ENCODE assay signal across 14 cellular contexts in the genomic region with DNA sequence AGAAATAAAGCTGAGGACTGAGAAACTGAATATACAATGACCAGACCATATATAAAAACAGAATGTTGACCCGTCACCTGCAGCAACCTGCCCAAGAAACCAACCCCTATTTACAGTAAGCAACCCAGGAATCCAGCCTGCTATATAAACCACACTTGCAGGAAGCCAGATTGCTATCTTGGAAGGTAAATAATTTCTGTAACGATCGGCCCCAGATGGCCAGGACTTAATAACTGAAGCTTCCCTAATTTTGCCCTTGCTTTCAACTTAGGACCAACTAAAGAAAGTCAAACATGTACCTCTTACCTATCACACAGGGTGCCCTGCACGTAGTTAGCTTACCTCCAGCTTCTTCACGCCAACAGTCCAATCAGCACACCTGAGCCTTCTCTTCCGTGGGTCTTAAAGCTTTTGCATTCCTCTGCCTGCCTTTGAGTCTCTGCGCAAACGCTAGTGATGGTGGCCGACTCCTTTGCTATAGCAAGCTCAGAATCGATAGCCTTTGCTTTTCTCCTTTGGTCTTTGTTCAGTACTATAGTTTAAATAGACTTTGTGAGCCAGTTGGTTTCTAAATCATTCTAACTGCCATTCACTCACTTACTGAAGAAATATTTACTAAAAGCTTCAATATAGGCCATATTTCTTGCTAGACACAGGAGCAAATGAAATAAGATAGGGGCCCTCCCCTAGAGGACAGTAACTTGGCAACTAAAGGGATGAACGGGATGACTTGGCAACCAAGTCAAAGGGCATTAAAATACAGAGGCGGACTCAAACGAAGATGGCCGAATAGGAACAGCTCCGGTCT. TPM values are rescaled to one million over a fixed set of nuclear protein-coding genes. Genes with fewer than 3 reads are reported as not detected.
A peak's percentile ranks its signal among the peaks of the same experiment; 100 is the strongest.
DNase-seq lines count a peak whose midpoint lies in the region; ATAC-seq and TF ChIP-seq lines count a peak whose summit lies in the region.
"Had no signal": no experiment of that assay in that cellular context is flagged by ENCODE, and none has a peak within 500 bp of the region (broad histone marks: within the 10 kb centered on the region; RNA-seq: fewer than 3 reads in every experiment).

No MANE protein-coding gene starts in this region.

- peak overlapping the region; percentile 38 for H3K4me3 Mint-ChIP-seq in activated CD8-positive, alpha-beta T cell treated with anti-CD3 and anti-CD28 coated beads, Interleukin-2, amount 10 ng/mL, durations not matched to agents 7 days and 5 days
- H3K4me3 Mint-ChIP-seq: dendritic cell treated with granulocyte-macrophage colony-stimulating factor and Interleukin-4, amounts not matched to agents 40 ng/mL and 50 ng/mL, for 4 days had no signal

- H3K36me3 ChIP-seq in mesenchymal stem cell (ENCODE audit: control insufficient read depth in 1 of 2, insufficient read depth in 2 of 2, low read depth in 1 of 2, low read length in 2 of 2) (peaks cover 3 to 10% of the 10 kb centered on the region in 2 experiments), spleen (peaks cover 0 to 23% (median 0%) of the 10 kb centered on the region in 6 donors)

- H2AK5ac ChIP-seq in mesenchymal stem cell (ENCODE audit: low read length, severe bottlenecking): no peak overlapping the region

- H2AFZ ChIP-seq in mesenchymal stem cell (ENCODE audit: low read depth, low read length): no peak overlapping the region

- H3K4me1 ChIP-seq in mesenchymal stem cell (ENCODE audit: control insufficient read depth, insufficient read depth, low read depth, low read length) (peaks cover 1% of the 10 kb centered on the region), spleen (no peaks in the 10 kb centered on the region)

- no peaks in the 10 kb centered on the region for H3K9me3 ChIP-seq in mesenchymal stem cell (ENCODE audit: control insufficient read depth, low read length)
- no peaks in the 10 kb centered on the region for H3K9me3 ChIP-seq in spleen

- 90% methylated on average over 14 of the region's 15 CpGs for WGBS in mesenchymal stem cell
- whole genome bisulfite sequencing in spleen, 5 donors: 90 to 94% (median 92%) methylated on average over 15 of the region's 15 CpGs

- H4K91ac ChIP-seq in mesenchymal stem cell (ENCODE audit: low read length): peak overlapping the region; percentile 50

- H2BK15ac ChIP-seq in mesenchymal stem cell (ENCODE audit: low read depth, poor library complexity, severe bottlenecking): no peak overlapping the region

- H3K79me1 ChIP-seq in mesenchymal stem cell (replicated peaks; ENCODE audit: low read length, poor library complexity, severe bottlenecking): peaks cover 2% of the 10 kb centered on the region

- H3K27ac Mint-ChIP-seq in activated CD8-positive, alpha-beta T cell treated with anti-CD3 and anti-CD28 coated beads, Interleukin-2, amount 10 ng/mL, durations not matched to agents 7 days and 5 days: peak overlapping the region; percentile 58
- H3K27ac Mint-ChIP-seq: dendritic cell treated with granulocyte-macrophage colony-stimulating factor and Interleukin-4, amounts not matched to agents 40 ng/mL and 50 ng/mL, for 4 days had no signal

- ATAC-seq in activated CD8-positive, alpha-beta T cell treated with anti-CD3 and anti-CD28 coated beads, Interleukin-2, amount 10 ng/mL, durations not matched to agents 7 days and 5 days: no peak
- no peak for ATAC-seq in GM18505 (IDR thresholded peaks at IDR 0.05; ENCODE audit: unreplicated experiment)
- no peak for ATAC-seq in HG03460 (IDR thresholded peaks at IDR 0.05; ENCODE audit: unreplicated experiment)
- ATAC-seq: PC-3 had no signal

- no peaks in the 10 kb centered on the region for H3K27me3 Mint-ChIP-seq in activated CD8-positive, alpha-beta T cell treated with anti-CD3 and anti-CD28 coated beads, Interleukin-2, amount 10 ng/mL, durations not matched to agents 7 days and 5 days (ENCODE audit: low read depth)
- H3K27me3 Mint-ChIP-seq: dendritic cell treated with granulocyte-macrophage colony-stimulating factor and Interleukin-4, amounts not matched to agents 40 ng/mL and 50 ng/mL, for 4 days had no signal

- peak; percentile 16 for DNase-seq in ACHN
- peak; percentile 5 for DNase-seq in DMS53 treated with DMSO at 0.1 percent for 48 hours (lab: John Stamatoyannopoulos, UW; ENCODE audit: unreplicated experiment)
- no peak for DNase-seq in activated CD8-positive, alpha-beta T cell treated with anti-CD3 and anti-CD28 coated beads, Interleukin-2, amount 10 ng/mL, durations not matched to agents 7 days and 5 days
- no peak for DNase-seq in mesenchymal stem cell
- DNase-seq in spleen: no peak
- no peak for DNase-seq in effector CD4-positive, alpha-beta T cell
- DNase-seq: activated gamma-delta T cell treated with Interleukin-2 at 50 U/mL for 16 hours; C1 segment of cervical spinal cord; NCI-H2029; PC-3; stimulated activated CD4-positive, alpha-beta T cell treated with anti-CD3 and anti-CD28 coated beads, Interleukin-15, amount 100 ng/mL, for 24 hours had no signal

- peaks cover 4% of the 10 kb centered on the region for H3K9me3 Mint-ChIP-seq in activated CD8-positive, alpha-beta T cell treated with anti-CD3 and anti-CD28 coated beads, Interleukin-2, amount 10 ng/mL, durations not matched to agents 7 days and 5 days (ENCODE audit: insufficient read depth)
- H3K9me3 Mint-ChIP-seq: dendritic cell treated with granulocyte-macrophage colony-stimulating factor and Interleukin-4, amounts not matched to agents 40 ng/mL and 50 ng/mL, for 4 days had no signal

- H3K18ac ChIP-seq in mesenchymal stem cell (ENCODE audit: low read depth in 1 of 2, low read length in 2 of 2): no peak overlapping the region

- H2BK120ac ChIP-seq in mesenchymal stem cell (ENCODE audit: low read depth, low read length): no peak overlapping the region

- intact Hi-C loops in spleen (cut with DNase I; ENCODE audit: low total_unique reads): no loop called here

- TF ChIP-seq POLR2A in spleen (IDR thresholded peaks at IDR 0.05) (no peak), GM18505 (IDR thresholded peaks at IDR 0.05; ENCODE audit: borderline replicate concordance, extremely low read depth, insufficient read depth, insufficient read length) (no peak)

- CTCF ChIA-PET in activated CD8-positive, alpha-beta T cell treated with anti-CD3 and anti-CD28 coated beads, Interleukin-2, amount 10 ng/mL, durations not matched to agents 7 days and 5 days (lab: Charles Lee): interaction anchor here (1.6 kb wide), 1 partner anchor 10 kb away, joined by 3 read pairs; no protein-coding TSS in a partner anchor

- no peak overlapping the region for H2BK5ac ChIP-seq in mesenchymal stem cell (ENCODE audit: low read depth, low read length, poor library complexity, severe bottlenecking)

- no peak overlapping the region for H2BK12ac ChIP-seq in mesenchymal stem cell (ENCODE audit: low read length in 2 of 2)

- H3K4me2 ChIP-seq in mesenchymal stem cell (ENCODE audit: low read length, poor library complexity, severe bottlenecking): no peak overlapping the region

- H3K9ac ChIP-seq in mesenchymal stem cell (ENCODE audit: low read length): no peak overlapping the region

- H3K4me3 ChIP-seq in mesenchymal stem cell (ENCODE audit: insufficient read depth in 1 of 2, low read depth in 1 of 2, low read length in 2 of 2): no peak overlapping the region
- no peak overlapping the region for H3K4me3 ChIP-seq in spleen

- H3K23ac ChIP-seq in mesenchymal stem cell (ENCODE audit: low read length in 2 of 2): no peak overlapping the region

- H3K14ac ChIP-seq in mesenchymal stem cell (ENCODE audit: low read length in 2 of 2): no peak overlapping the region

- peaks cover 35% of the 10 kb centered on the region for H3K36me3 Mint-ChIP-seq in activated CD8-positive, alpha-beta T cell treated with anti-CD3 and anti-CD28 coated beads, Interleukin-2, amount 10 ng/mL, durations not matched to agents 7 days and 5 days (ENCODE audit: low read depth)

- POLR2A ChIA-PET in activated CD8-positive, alpha-beta T cell treated with anti-CD3 and anti-CD28 coated beads, Interleukin-2, amount 10 ng/mL, durations not matched to agents 7 days and 5 days (lab: Charles Lee): no interaction called here

- H3K27ac ChIP-seq in mesenchymal stem cell (ENCODE audit: low read length, poor library complexity, severe bottlenecking): no peak overlapping the region
- H3K27ac ChIP-seq in spleen: no peak overlapping the region

- TF ChIP-seq CTCF in spleen (IDR thresholded peaks at IDR 0.05 in 8 of 11, conservative IDR thresholded peaks at IDR 0.05 in 3 of 11): no peak

- in situ Hi-C loops in ACHN (cut with HindIII; ENCODE audit: low pct_ligation_motif_present, low pct_unique_long_range_greater_than_20kb, low sequenced_read_pairs): no loop called here

- peak overlapping the region; percentile 84 for H4K8ac ChIP-seq in mesenchymal stem cell (ENCODE audit: low read length)

- H3K4ac ChIP-seq in mesenchymal stem cell (ENCODE audit: low read depth in 1 of 2, low read length in 2 of 2): peak overlapping the region in 1 of 2 experiments; percentile 61

- H3K27me3 ChIP-seq in mesenchymal stem cell (ENCODE audit: control insufficient read depth in 1 of 2, insufficient read depth in 1 of 2, low read length in 2 of 2): no peaks in the 10 kb centered on the region
- no peaks in the 10 kb centered on the region for H3K27me3 ChIP-seq in spleen (replicated peaks in 1 of 7)

- peaks cover 22% of the 10 kb centered on the region for H3K4me1 Mint-ChIP-seq in activated CD8-positive, alpha-beta T cell treated with anti-CD3 and anti-CD28 coated beads, Interleukin-2, amount 10 ng/mL, durations not matched to agents 7 days and 5 days (ENCODE audit: low read depth)

RNA-seq across cellular contexts. Expression of a gene that starts 31.3 kb away (rescaled TPM):
- 10 to 100 TPM; 44.5 to 44.8 TPM for total RNA-seq in activated CD8-positive, alpha-beta T cell treated with anti-CD3 and anti-CD28 coated beads, Interleukin-2, amount 10 ng/mL, durations not matched to agents 7 days and 5 days
- 57.1 TPM for polyA plus RNA-seq in mesenchymal stem cell (2013, experiment 1 of 2)
- polyA plus RNA-seq in mesenchymal stem cell (2013, experiment 2 of 2): 62.8 TPM
- total RNA-seq in spleen: 10 to 100 TPM; 13.7 to 56.8 (median 23.6) TPM
- 10 to 100 TPM; 21.2 to 23.6 (median 22.1) TPM for polyA plus RNA-seq in spleen

Comparison
In these comparisons a context has a peak if more than half of its experiments do, and no peak if none do; other contexts are left out.
1. DNase-seq: peak in ACHN (single experiment) and DMS53 treated with DMSO at 0.1 percent for 48 hours (single experiment); none in activated CD8-positive, alpha-beta T cell treated with anti-CD3 and anti-CD28 coated beads, Interleukin-2, amount 10 ng/mL, durations not matched to agents 7 days and 5 days (single experiment), mesenchymal stem cell (single experiment), spleen (single experiment) and effector CD4-positive, alpha-beta T cell (single experiment).